29 cellular contexts compared by ENCODE assay signal in genomic region chr7:66556177-66556548, GRCh38.
"Had no signal": no experiment of that assay in that cellular context is flagged by ENCODE, and none has a peak within 500 bp of the region (broad histone marks: within the 10 kb centered on the region; RNA-seq: fewer than 3 reads in every experiment).

No MANE protein-coding gene starts in this region.

- ATAC-seq: activated CD4-positive, CD25-positive, alpha-beta regulatory T cell treated with anti-CD3 and anti-CD28 coated beads, Interleukin-2, amount 50 U/mL, for 24 hours; activated CD8-positive, alpha-beta memory T cell treated with anti-CD3 and anti-CD28 coated beads, Interleukin-2, amount 10 ng/mL, durations not matched to agents 7 days and 5 days; activated CD8-positive, alpha-beta T cell treated with anti-CD3 and anti-CD28 coated beads, Interleukin-2, amount 10 ng/mL, durations not matched to agents 7 days and 5 days; activated naive CD8-positive, alpha-beta T cell treated with anti-CD3 and anti-CD28 coated beads, Interleukin-2, amount 50 U/mL, for 24 hours; body of pancreas; gastroesophageal sphincter; T-helper 17 cell had no signal

- H3K4me3 ChIP-seq: adrenal gland, body of pancreas, colonic mucosa, esophagus squamous epithelium, gastroesophageal sphincter had no signal

- H3K4me1 ChIP-seq: colonic mucosa had no signal

- DNase-seq: activated B cell treated with CpG ODN at 0.5 μM for 24 hours; activated CD4-positive, alpha-beta memory T cell treated with anti-CD3 and anti-CD28 coated beads for 36 hours; activated CD4-positive, alpha-beta T cell treated with anti-CD3 and anti-CD28 coated beads for 48 hours; activated CD4-positive, alpha-beta T cell treated with anti-CD3 and anti-CD28 coated beads, Interleukin-2, amount 50 U/mL, for 1 hour; activated CD8-positive, alpha-beta memory T cell treated with anti-CD3 and anti-CD28 coated beads, Interleukin-2, amount 10 ng/mL, durations not matched to agents 7 days and 5 days; activated CD8-positive, alpha-beta memory T cell treated with anti-CD3 and anti-CD28 coated beads, Interleukin-2, amount 50 U/mL, for 4 hours; activated CD8-positive, alpha-beta T cell treated with anti-CD3 and anti-CD28 coated beads, Interleukin-2, amount 10 ng/mL, durations not matched to agents 7 days and 5 days; activated effector memory CD4-positive, alpha-beta T cell treated with anti-CD3 and anti-CD28 coated beads, Interleukin-2, amount 50 U/mL, for 16 hours; activated naive CD4-positive, alpha-beta T cell treated with anti-CD3 and anti-CD28 coated beads for 36 hours; activated naive CD8-positive, alpha-beta T cell treated with anti-CD3 and anti-CD28 coated beads for 36 hours; activated naive CD8-positive, alpha-beta T cell treated with anti-CD3 and anti-CD28 coated beads, Interleukin-2, amount 50 U/mL, for 24 hours; activated T-cell treated with anti-CD3 and anti-CD28 coated beads, Interleukin-2, amount 50 U/mL, for 1 hour; activated T-cell treated with anti-CD3 and anti-CD28 coated beads, Interleukin-2, amount 50 U/mL, for 48 hours; amygdala; body of pancreas; caudate nucleus; cerebellar nuclear complex; colonic mucosa; effector CD8-positive, alpha-beta T cell; esophagus squamous epithelium; foreskin melanocyte; T-helper 1 cell; T-helper 17 cell; T1000; WERI-Rb-1 had no signal

- H3K9me3 ChIP-seq: adrenal gland, body of pancreas, colonic mucosa, esophagus squamous epithelium, gastroesophageal sphincter had no signal

- H3K27ac ChIP-seq: adrenal gland, body of pancreas, colonic mucosa, epithelial cell of prostate, WERI-Rb-1 had no signal

- H3K27me3 ChIP-seq: adrenal gland, body of pancreas, colonic mucosa, esophagus squamous epithelium, gastroesophageal sphincter had no signal
